Comparison of ENCODE assay signal across 8 cellular contexts in the genomic region with DNA sequence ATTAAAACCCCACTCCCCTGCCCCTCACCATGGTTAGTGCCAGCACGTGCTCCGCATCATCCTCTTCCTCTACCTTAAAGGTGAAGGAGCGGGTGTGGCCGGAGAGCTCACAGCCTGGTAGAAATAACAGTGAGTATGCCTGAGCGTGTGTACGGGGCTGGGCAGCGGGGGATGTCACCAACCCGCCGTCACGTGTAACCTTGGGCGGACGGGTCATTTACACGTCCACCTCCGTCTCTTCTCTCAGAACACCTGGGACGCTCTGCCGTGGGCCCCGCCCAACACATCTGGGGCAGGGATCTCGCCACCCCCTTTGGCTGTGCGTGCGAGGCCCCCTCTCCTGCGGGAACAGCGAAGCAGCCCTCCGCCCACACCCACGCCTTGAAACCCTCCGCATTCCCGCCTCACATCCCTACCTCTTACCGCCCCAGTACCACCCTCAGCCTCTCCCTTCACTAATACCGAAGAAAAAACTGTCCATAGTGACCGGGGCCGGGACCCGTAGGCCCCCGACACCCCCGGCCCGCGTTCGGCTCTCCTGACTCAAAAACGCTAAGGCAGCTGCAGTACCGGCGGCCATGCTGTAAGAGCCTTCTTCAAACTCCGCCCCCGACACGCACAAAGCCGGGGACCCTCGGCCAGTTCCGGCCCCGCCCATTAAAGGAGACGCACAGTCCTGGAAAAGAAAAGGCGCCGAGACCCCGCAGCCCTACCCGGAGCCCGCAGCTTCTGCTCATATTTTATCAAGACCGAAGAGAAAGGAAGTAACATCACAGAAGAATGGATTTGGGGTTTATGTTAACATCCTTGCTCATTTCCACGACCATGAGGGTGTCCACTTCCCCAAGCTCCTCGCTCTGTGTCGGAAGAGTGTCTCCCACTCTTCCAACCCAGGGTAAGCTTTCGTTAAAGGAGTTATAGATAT. TPM values are rescaled to one million over a fixed set of nuclear protein-coding genes. Genes with fewer than 3 reads are reported as not detected.
DNase-seq lines count a peak whose midpoint lies in the region; ATAC-seq, FAIRE-seq and TF ChIP-seq lines count a peak whose summit lies in the region.

TSS of gene NPM3 (minus strand) at position 636 of the 925 bp plus-strand sequence. CDS start at position 580, 56 bp downstream.

- H3K9me3 ChIP-seq in H1 (ENCODE audit: insufficient read depth in 2 of 2, low read depth in 1 of 2, low read length in 1 of 2), result no peaks in the 10 kb centered on the region

- H2BK5ac ChIP-seq in H1 (ENCODE audit: low read depth, low read length) (peak within 1 kb of the TSS; percentile 57), mesendoderm (ENCODE audit: low read length) (peak within 1 kb of the TSS; percentile 59)

- H4K20me1 ChIP-seq in H1 (replicated peaks in 1 of 2; ENCODE audit: control insufficient read depth in 1 of 2, insufficient read depth in 2 of 2, low read length in 2 of 2), result peaks cover 18% of the 10 kb centered on the region in 2 experiments

- H3K27ac ChIP-seq in H1 (ENCODE audit: low read depth, low read length) (peak within 1 kb of the TSS; percentile 50; the same call in 1 of the 2 replicates), mesendoderm (ENCODE audit: low read depth, low read length) (no peak within 1 kb of the TSS)

- peak within 1 kb of the TSS; percentile 88 for H3K4me3 ChIP-seq in AG09309 (ENCODE audit: control insufficient read depth, low read depth, low read length)
- peak within 1 kb of the TSS; percentile 84 to 91 (median 88) for H3K4me3 ChIP-seq in H1 (ENCODE audit: extremely low read depth in 1 of 4, insufficient read depth in 2 of 4, low read depth in 3 of 4, low read length in 4 of 4)
- peak within 1 kb of the TSS; percentile 85 for H3K4me3 ChIP-seq in mesendoderm (ENCODE audit: low read length)

- no peak within 1 kb of the TSS for H3K14ac ChIP-seq in H1 (ENCODE audit: insufficient read length)

- TF ChIP-seq EP300 in H1 (IDR thresholded peaks at IDR 0.05; ENCODE audit: borderline replicate concordance in 1 of 2, low read depth in 2 of 2, low read length in 2 of 2), result no peak

- H3K27me3 ChIP-seq in H1 (replicated peaks in 1 of 4; ENCODE audit: control insufficient read depth in 3 of 4, extremely low read depth in 1 of 4, insufficient read depth in 3 of 4, low read length in 3 of 4), result peaks cover 5 to 18% (median 13%) of the 10 kb centered on the region in 4 experiments
- H3K27me3 ChIP-seq in mesendoderm (ENCODE audit: insufficient read depth, low read length, poor library complexity), result no peaks in the 10 kb centered on the region

- H3K9ac ChIP-seq in H1 (replicated peaks in 1 of 4; ENCODE audit: extremely low read depth in 1 of 4, low read depth in 3 of 4, low read length in 3 of 4) (peak within 1 kb of the TSS; percentile 69 to 83 (median 76)), mesendoderm (ENCODE audit: low read length) (peak within 1 kb of the TSS; percentile 97)

- H2BK15ac ChIP-seq in H1 (ENCODE audit: low read length) (no peak within 1 kb of the TSS), mesendoderm (replicated peaks; ENCODE audit: low read depth) (no peak within 1 kb of the TSS)

- DNase-seq in AG09309 (ENCODE audit: low read depth) (peak; percentile 11), NOMO-1 treated with dmso at 0.1 percent for 144 hours (lab: John Stamatoyannopoulos, UW; ENCODE audit: unreplicated experiment) (peak; percentile 65), H1 (ENCODE audit: low read depth in 1 of 2, low spot score in 2 of 2) (peak in 1 of 2 experiments; percentile 91), mesendoderm (peak; percentile 92)
- peak; percentile 73 for DNase-seq in stimulated activated CD8-positive, alpha-beta memory T cell treated with anti-CD3 and anti-CD28 coated beads, Interleukin-12 subunit alpha, Interleukin-12 subunit beta, amount 100 ng/mL, for 24 hours (ENCODE audit: extremely low read depth)

- 3% methylated on average over 56 of the region's 57 CpGs; no CpG with 5 or more reads in 1 of the 2 experiments for WGBS in H1 (ENCODE audit: extremely low coverage in 1 of 2, insufficient coverage in 1 of 2, insufficient read length in 1 of 2, insufficient replicate concordance in 2 of 2, low coverage in 1 of 2, low lambda C conversion rate in 2 of 2, missing lambda C conversion rate in 1 of 2), 2 experiments
- WGBS in mesendoderm (ENCODE audit: extremely low coverage, insufficient coverage, low lambda C conversion rate), result no CpG with 5 or more reads among the region's 57 CpGs

- H3K18ac ChIP-seq in H1 (ENCODE audit: extremely low read depth, low read length), result 0 out of 2 replicates have a peak within 1 kb of the TSS, but pooled peaks have one; percentile 11
- H3K18ac ChIP-seq in mesendoderm (ENCODE audit: low read length), result peak within 1 kb of the TSS; percentile 51

- H3K36me3 ChIP-seq in H1 (ENCODE audit: control insufficient read depth in 2 of 4, insufficient read depth in 4 of 4, low read length in 3 of 4) (peaks cover 9 to 22% (median 17%) of the 10 kb centered on the region in 4 experiments; a peak in 7 of 8 replicates), mesendoderm (ENCODE audit: control insufficient read depth, insufficient read depth, low read length) (peaks cover 3% of the 10 kb centered on the region)

- H2BK20ac ChIP-seq in H1 (ENCODE audit: low read length), result no peak within 1 kb of the TSS

- FAIRE-seq in H1 (lab: Jason Lieb, UNC), result peak; percentile 7

- H4K5ac ChIP-seq in H1 (ENCODE audit: insufficient read length, low read depth, low read length) (peak within 1 kb of the TSS; percentile 38), mesendoderm (ENCODE audit: low read length) (peak within 1 kb of the TSS; percentile 91)

- TF ChIP-seq RAD21 in H1 (IDR thresholded peaks at IDR 0.05 in 1 of 2, conservative IDR thresholded peaks at IDR 0.05 in 1 of 2; ENCODE audit: low read depth in 2 of 2, low read length in 2 of 2), result no peak

- H3K56ac ChIP-seq in H1 (replicated peaks; ENCODE audit: insufficient read length, low read depth, low read length), result peak within 1 kb of the TSS; percentile 22
- peak within 1 kb of the TSS; percentile 93 for H3K56ac ChIP-seq in mesendoderm (ENCODE audit: low read length)

- H3K4ac ChIP-seq in H1 (replicated peaks; ENCODE audit: insufficient read length, low read depth, low read length), result no peak within 1 kb of the TSS
- no peak within 1 kb of the TSS for H3K4ac ChIP-seq in mesendoderm (ENCODE audit: low read depth, low read length)

- peak within 1 kb of the TSS; percentile 37 for H2AFZ ChIP-seq in H1 (ENCODE audit: low read length)

- no peak within 1 kb of the TSS for H4K91ac ChIP-seq in H1 (replicated peaks; ENCODE audit: insufficient read length, low read length)

- H4K8ac ChIP-seq in H1 (ENCODE audit: extremely low read depth, insufficient read depth, low read length), result peak within 1 kb of the TSS; percentile 51; the same call in 1 of the 2 replicates
- H4K8ac ChIP-seq in mesendoderm (ENCODE audit: low read depth, low read length), result no peak within 1 kb of the TSS

- H2AK5ac ChIP-seq in H1 (ENCODE audit: low read depth, low read length), result no peak within 1 kb of the TSS; the same call in 1 of the 2 replicates
- H2AK5ac ChIP-seq in mesendoderm (ENCODE audit: low read length), result peak within 1 kb of the TSS; percentile 9

- H2BK120ac ChIP-seq in H1 (replicated peaks; ENCODE audit: low read depth, low read length) (no peak within 1 kb of the TSS), mesendoderm (ENCODE audit: low read depth, low read length) (no peak within 1 kb of the TSS)

- TF ChIP-seq CTCF in AG09309 (IDR thresholded peaks at IDR 0.05; ENCODE audit: control insufficient read depth, insufficient read depth, low read depth, low read length, missing control alignments), result no peak
- TF ChIP-seq CTCF in H1 (IDR thresholded peaks at IDR 0.05; ENCODE audit: control extremely low read depth in 1 of 3, insufficient read depth in 1 of 3, low read depth in 1 of 3, low read length in 3 of 3), result no peak

- H3K23ac ChIP-seq in H1 (ENCODE audit: insufficient read length), result no peak within 1 kb of the TSS
- H3K23ac ChIP-seq in mesendoderm (ENCODE audit: low read length), result peak within 1 kb of the TSS; percentile 1

- peak in 1 of 2 experiments; percentile 67; a peak in 2 of 3 replicates for TF ChIP-seq POLR2A in H1 (IDR thresholded peaks at IDR 0.05; ENCODE audit: control extremely low read depth in 1 of 2, low read depth in 2 of 2, low read length in 2 of 2)

- H3K4me2 ChIP-seq in H1 (ENCODE audit: insufficient read depth in 1 of 2, low read depth in 2 of 2, low read length in 2 of 2) (peak within 1 kb of the TSS; percentile 78 to 95), mesendoderm (ENCODE audit: low read length) (peak within 1 kb of the TSS; percentile 98)

- 0 out of 2 replicates have a peak within 1 kb of the TSS, but pooled peaks have one; percentile 30 for H2BK12ac ChIP-seq in H1 (ENCODE audit: low read depth, low read length)

- POLR2A ChIA-PET in activated CD8-positive, alpha-beta memory T cell treated with anti-CD3 and anti-CD28 coated beads for 36 hours (lab: Charles Lee), result interaction anchor here (1.0 to 3.8 kb wide), 4 partner anchors 33 to 195 kb away, joined by 3 to 20 read pairs (median 4); partner anchors contain the start of genes DPCD, OGA and POLL
- POLR2A ChIA-PET in H1 (lab: Charles Lee; ENCODE audit: partially characterized antibody), result interaction anchor here (0.7 to 9.1 kb wide), 13 partner anchors 9 to 198 kb away, joined by 3 to 66 read pairs (median 5); partner anchors contain the start of gene OGA

- peaks cover 4 to 33% (median 20%) of the 10 kb centered on the region in 4 experiments for H3K4me1 ChIP-seq in H1 (replicated peaks in 1 of 4; ENCODE audit: control insufficient read depth in 3 of 4, insufficient read depth in 4 of 4, low read length in 3 of 4)
- H3K4me1 ChIP-seq in mesendoderm (ENCODE audit: control insufficient read depth, low read depth, low read length), result peaks cover 20% of the 10 kb centered on the region

- peaks cover 30% of the 10 kb centered on the region for H3K23me2 ChIP-seq in H1 (ENCODE audit: low read depth, low read length)

- H3K79me1 ChIP-seq in H1 (ENCODE audit: low read depth, low read length), result peaks cover 7% of the 10 kb centered on the region
- H3K79me1 ChIP-seq in mesendoderm (ENCODE audit: low read length), result peaks cover 5% of the 10 kb centered on the region

- CTCF ChIA-PET in activated CD8-positive, alpha-beta memory T cell treated with anti-CD3 and anti-CD28 coated beads for 36 hours (lab: Charles Lee), result interaction anchor here (0.6 to 5.1 kb wide), 11 partner anchors 13 to 865 kb away, joined by 3 to 32 read pairs (median 3); no protein-coding TSS in a partner anchor
- CTCF ChIA-PET in H1 (lab: Charles Lee; ENCODE audit: partially characterized antibody), result interaction anchor here (0.6 to 9.8 kb wide), 18 partner anchors 12 to 791 kb away, joined by 3 to 246 read pairs (median 4); partner anchors contain the start of genes DPCD and POLL

- ATAC-seq in GM18909 (IDR thresholded peaks at IDR 0.05; ENCODE audit: poor library complexity, unreplicated experiment) (peak; percentile 63), HG03460 (IDR thresholded peaks at IDR 0.05; ENCODE audit: unreplicated experiment) (peak; percentile 73)

- H3K79me2 ChIP-seq in H1 (ENCODE audit: control insufficient read depth in 1 of 2, insufficient read depth in 2 of 2, low read length in 2 of 2) (peaks cover 0 to 8% of the 10 kb centered on the region in 2 experiments; a peak in 1 of 4 replicates), mesendoderm (ENCODE audit: control insufficient read depth, insufficient read depth, low read length) (peaks cover 13% of the 10 kb centered on the region)

RNA-seq across cellular contexts. Expression of gene NPM3, which starts in this region (rescaled TPM):
- 100 to 1,000 TPM; 241 to 260 TPM for total RNA-seq in activated CD8-positive, alpha-beta memory T cell treated with anti-CD3 and anti-CD28 coated beads for 36 hours
- 175 and 177 TPM in 2 replicates for total RNA-seq in H1 (2021; fragmentation: NEBNext Ultra II Directional; extraction: Animal tissue kit (Norgen Biotek cat#: 25700))
- 127 and 218 TPM in 2 replicates for polyA plus RNA-seq in H1 (2011; rRNA removed)
- 212 TPM for polyA plus RNA-seq in H1 (2011; cell fraction: cytosol; rRNA removed)
- polyA plus RNA-seq in H1 (2011; cell fraction: nucleus; rRNA removed), result 161 TPM
- 128 to 179 TPM (median 167 TPM) in 4 replicates for polyA plus RNA-seq in H1 (2012, experiment 1 of 2)
- 207 TPM for polyA plus RNA-seq in H1 (2012, experiment 2 of 2)
- polyA plus RNA-seq in H1 (2013, experiment 1 of 2), result 148 TPM
- 152 TPM for polyA plus RNA-seq in H1 (2013, experiment 2 of 2)
- 65.5 and 89.5 TPM in 2 replicates for polyA minus RNA-seq in H1 (2011; rRNA and poly(A)+ RNA removed)
- polyA minus RNA-seq in H1 (2011; cell fraction: cytosol; rRNA and poly(A)+ RNA removed), result 40.7 TPM
- polyA minus RNA-seq in H1 (2011; cell fraction: nucleus; rRNA and poly(A)+ RNA removed), result 29.7 TPM
- polyA plus RNA-seq in mesendoderm (2013, experiment 1 of 2), result 217 TPM
- polyA plus RNA-seq in mesendoderm (2013, experiment 2 of 2), result 215 TPM
